ENCODE assay signal across 14 cellular contexts in the genomic region with DNA sequence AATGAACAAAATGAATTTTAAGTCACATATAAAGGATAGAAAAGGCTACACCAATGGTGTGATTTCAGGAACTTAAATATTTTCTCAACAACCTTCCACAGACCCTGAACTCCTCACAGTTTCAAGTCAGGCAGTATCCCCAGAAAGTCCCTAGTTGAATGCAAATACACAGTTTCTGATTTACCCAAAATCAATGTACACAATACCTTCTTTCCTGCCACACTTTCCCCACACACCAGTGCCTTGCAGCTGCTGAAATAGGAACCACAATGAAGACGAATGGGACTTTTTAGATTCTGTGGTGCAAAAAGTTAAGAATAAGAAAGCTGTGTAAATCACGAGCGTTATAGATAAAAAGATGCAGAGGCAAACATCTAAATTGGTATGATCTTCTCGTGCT.
DNase-seq lines count a peak whose midpoint lies in the region; ATAC-seq, FAIRE-seq and TF ChIP-seq lines count a peak whose summit lies in the region.
"Had no signal": no experiment of that assay in that cellular context is flagged by ENCODE, and none has a peak within 500 bp of the region (broad histone marks: within the 10 kb centered on the region; RNA-seq: fewer than 3 reads in every experiment).

No MANE protein-coding gene starts in this region.

- H3K4me1 ChIP-seq in pancreas: no peaks in the 10 kb centered on the region

- intact Hi-C loops in pancreas (cut with DNase I): no loop called here

- no peak overlapping the region for H3K27ac ChIP-seq in pancreas
- H3K27ac ChIP-seq: upper lobe of left lung had no signal

- no peaks in the 10 kb centered on the region for H3K27me3 ChIP-seq in pancreas
- H3K27me3 ChIP-seq: upper lobe of left lung had no signal

- H3K9me3 ChIP-seq in pancreas: no peaks in the 10 kb centered on the region
- H3K9me3 ChIP-seq: upper lobe of left lung had no signal

- H3K4me3 ChIP-seq in pancreas: no peak overlapping the region
- H3K4me3 ChIP-seq: upper lobe of left lung had no signal

- peak; percentile 84 for ATAC-seq in GM18502 (IDR thresholded peaks at IDR 0.05; ENCODE audit: poor library complexity, unreplicated experiment)
- ATAC-seq in GM21360 (IDR thresholded peaks at IDR 0.05; ENCODE audit: unreplicated experiment): peak; percentile 59
- ATAC-seq in HG02943 (IDR thresholded peaks at IDR 0.05; ENCODE audit: low read depth, unreplicated experiment): peak; percentile 64
- peak; percentile 81 for ATAC-seq in HG03571 (IDR thresholded peaks at IDR 0.05; ENCODE audit: unreplicated experiment)
- no peak for ATAC-seq in pancreas

- TF ChIP-seq CTCF in pancreas (IDR thresholded peaks at IDR 0.05): no peak

- H3K36me3 ChIP-seq in pancreas: no peaks in the 10 kb centered on the region
- H3K36me3 ChIP-seq: upper lobe of left lung had no signal

- WGBS in pancreas, 2 donors: 86 to 93% methylated on average over 4 of the region's 4 CpGs

- FAIRE-seq in pancreas (lab: Jason Lieb, UNC): no peak

- DNase-seq in SIG-M5 (lab: John Stamatoyannopoulos, UW) (no peak), pancreas (no peak), SK-N-DZ (ENCODE audit: low spot score) (no peak)
- no peak for DNase-seq in central memory CD4-positive, alpha-beta T cell
- DNase-seq: amniotic stem cell, hippocampal formation, NCI-H1105 treated with DMSO at 0.1 percent for 48 hours, retina, T-helper 2 cell, upper lobe of left lung had no signal

Comparison
In these comparisons a context has a peak if more than half of its experiments do, and no peak if none do; other contexts are left out.
1. ATAC-seq: peak in GM18502 (single experiment), GM21360 (single experiment), HG02943 (single experiment) and HG03571 (single experiment); none in pancreas (0 of 4).